ENCODE assay signal across 1 cellular context in the genomic region with DNA sequence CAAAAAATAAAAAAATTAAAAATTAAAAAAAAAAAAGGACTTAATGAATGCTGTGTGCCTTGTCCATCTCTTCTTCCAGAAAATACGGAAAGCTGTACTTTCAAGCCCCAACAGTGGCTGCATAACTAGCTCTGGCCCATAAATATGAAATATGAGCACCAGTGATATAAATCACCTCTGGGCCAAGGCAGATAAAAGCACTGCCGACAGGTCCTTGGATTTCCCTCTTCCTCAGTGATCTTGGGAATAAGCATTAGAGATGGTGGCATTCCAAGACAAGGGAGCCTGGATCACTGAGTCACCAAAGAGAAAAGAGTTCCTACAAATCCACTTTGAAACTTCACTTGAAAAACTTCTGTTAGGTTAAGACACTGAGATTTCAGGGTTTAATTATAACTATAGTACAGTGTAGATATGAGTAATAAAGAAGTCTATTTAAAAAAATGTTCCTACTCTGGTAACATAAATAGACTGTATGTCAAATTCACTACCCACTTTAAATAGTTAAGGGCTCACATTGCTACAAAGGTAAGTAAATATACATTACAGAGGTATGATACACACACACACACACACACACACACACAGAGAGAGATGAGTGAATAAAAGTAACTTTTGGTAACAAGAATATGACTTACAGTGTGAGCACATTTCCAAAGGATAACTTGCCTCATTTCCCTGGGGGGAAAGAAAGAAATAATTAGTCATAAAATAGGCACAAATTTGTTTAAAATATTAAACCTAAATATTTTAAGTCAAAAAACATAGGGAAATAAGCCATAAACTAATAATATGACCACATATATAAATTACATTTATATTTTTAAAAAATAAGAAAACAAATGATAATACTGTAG.
A peak's percentile ranks its signal among the peaks of the same experiment; 100 is the strongest.
TF ChIP-seq lines count a peak whose summit lies in the region.

No MANE protein-coding gene starts in this region.

TF ChIP-seq in GM12878, 131 proteins besides CTCF, POLR2A, EP300 and RAD21:
- TF ChIP-seq ZBED1 (IDR thresholded peaks at IDR 0.05; ENCODE audit: borderline replicate concordance): 0 out of 2 replicates have a peak, but pooled peaks have one; percentile 41
- no peak for TF ChIP-seq TARDBP (IDR thresholded peaks at IDR 0.05; ENCODE audit: borderline replicate concordance)
- TF ChIP-seq MEF2B (IDR thresholded peaks at IDR 0.05; ENCODE audit: partially characterized antibody, poor library complexity, severe bottlenecking): peak; percentile 59
- TF ChIP-seq CEBPB (IDR thresholded peaks at IDR 0.05; ENCODE audit: borderline replicate concordance in 1 of 2, low read depth in 2 of 2, low read length in 2 of 2): 0 out of 4 replicates have a peak, but pooled peaks of 1 of the 2 experiments have one; percentile 50
- peak; percentile 98 for TF ChIP-seq MEF2A (IDR thresholded peaks at IDR 0.05; ENCODE audit: insufficient read depth, low read depth, low read length)
- 0 out of 2 replicates have a peak, but pooled peaks have one; percentile 41 for TF ChIP-seq GABPA (IDR thresholded peaks at IDR 0.05; ENCODE audit: low read depth)
- 0 out of 2 replicates have a peak, but pooled peaks have one; percentile 38 for TF ChIP-seq CBX5 (IDR thresholded peaks at IDR 0.05; ENCODE audit: low read depth)
- TF ChIP-seq RELB (IDR thresholded peaks at IDR 0.05; ENCODE audit: low read depth): no peak
- peak; percentile 87 for TF ChIP-seq NFIC (IDR thresholded peaks at IDR 0.05; ENCODE audit: low read depth, low read length)
- TF ChIP-seq TCF7 (IDR thresholded peaks at IDR 0.05; ENCODE audit: borderline replicate concordance): peak; percentile 14; the same call in 1 of the 2 replicates
- TF ChIP-seq RUNX3 (IDR thresholded peaks at IDR 0.05; ENCODE audit: low read length): peak; percentile 40; the same call in 1 of the 2 replicates
- TF ChIP-seq, protein P1, sequence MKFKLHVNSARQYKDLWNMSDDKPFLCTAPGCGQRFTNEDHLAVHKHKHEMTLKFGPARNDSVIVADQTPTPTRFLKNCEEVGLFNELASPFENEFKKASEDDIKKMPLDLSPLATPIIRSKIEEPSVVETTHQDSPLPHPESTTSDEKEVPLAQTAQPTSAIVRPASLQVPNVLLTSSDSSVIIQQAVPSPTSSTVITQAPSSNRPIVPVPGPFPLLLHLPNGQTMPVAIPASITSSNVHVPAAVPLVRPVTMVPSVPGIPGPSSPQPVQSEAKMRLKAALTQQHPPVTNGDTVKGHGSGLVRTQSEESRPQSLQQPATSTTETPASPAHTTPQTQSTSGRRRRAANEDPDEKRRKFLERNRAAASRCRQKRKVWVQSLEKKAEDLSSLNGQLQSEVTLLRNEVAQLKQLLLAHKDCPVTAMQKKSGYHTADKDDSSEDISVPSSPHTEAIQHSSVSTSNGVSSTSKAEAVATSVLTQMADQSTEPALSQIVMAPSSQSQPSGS (IDR thresholded peaks at IDR 0.05; ENCODE audit: low read length): peak; percentile 69; the same call in 1 of the 2 replicates
- TF ChIP-seq, protein P2, sequence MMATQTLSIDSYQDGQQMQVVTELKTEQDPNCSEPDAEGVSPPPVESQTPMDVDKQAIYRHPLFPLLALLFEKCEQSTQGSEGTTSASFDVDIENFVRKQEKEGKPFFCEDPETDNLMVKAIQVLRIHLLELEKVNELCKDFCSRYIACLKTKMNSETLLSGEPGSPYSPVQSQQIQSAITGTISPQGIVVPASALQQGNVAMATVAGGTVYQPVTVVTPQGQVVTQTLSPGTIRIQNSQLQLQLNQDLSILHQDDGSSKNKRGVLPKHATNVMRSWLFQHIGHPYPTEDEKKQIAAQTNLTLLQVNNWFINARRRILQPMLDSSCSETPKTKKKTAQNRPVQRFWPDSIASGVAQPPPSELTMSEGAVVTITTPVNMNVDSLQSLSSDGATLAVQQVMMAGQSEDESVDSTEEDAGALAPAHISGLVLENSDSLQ (IDR thresholded peaks at IDR 0.05): no peak
- peak; percentile 71 for TF ChIP-seq JUNB (IDR thresholded peaks at IDR 0.05)
- peak; percentile 65; the same call in 1 of the 2 replicates for TF ChIP-seq FOXM1 (IDR thresholded peaks at IDR 0.05; ENCODE audit: low read depth, low read length)
- TF ChIP-seq CREM (IDR thresholded peaks at IDR 0.05; ENCODE audit: low read depth): peak; percentile 56; the same call in 1 of the 2 replicates
